Comparison of ENCODE assay signal across 8 cellular contexts in genomic region chr16:30399435-30400186, GRCh38. TPM values are rescaled to one million over a fixed set of nuclear protein-coding genes. Genes with fewer than 3 reads are reported as not detected.
DNase-seq lines count a peak whose midpoint lies in the region; ATAC-seq, FAIRE-seq and TF ChIP-seq lines count a peak whose summit lies in the region.

No MANE protein-coding gene starts in this region.

- WGBS in HepG2 (ENCODE audit: low lambda C conversion rate) = 58% methylated on average over 9 of the region's 12 CpGs
- WGBS in transverse colon (ENCODE audit: low coverage in 1 of 2), 2 donors = 16% methylated on average over 12 of the region's 12 CpGs; no CpG with 5 or more reads in 1 of the 2 donors

- no peak for TF ChIP-seq EP300 in HepG2 (IDR thresholded peaks at IDR 0.05; ENCODE audit: low read depth in 2 of 2, low read length in 2 of 2)
- no peak for TF ChIP-seq EP300 in HepG2 (CRISPR knock-in tag; IDR thresholded peaks at IDR 0.05; ENCODE audit: borderline replicate concordance)
- TF ChIP-seq EP300 in transverse colon (IDR thresholded peaks at IDR 0.05; ENCODE audit: low read depth) = no peak

- TF ChIP-seq CTCF in HepG2 (CRISPR knock-in tag; IDR thresholded peaks at IDR 0.05) (no peak), transverse colon (IDR thresholded peaks at IDR 0.05) (no peak)

- BruUV-seq in HepG2 (replicated peaks; lab: Mats Ljungman, UMichigan) = no TSS peak

- CTCF ChIA-PET in HepG2 (lab: Yijun Ruan, JAX; ENCODE audit: low intra/inter-chr PET ratio, low total read pairs) = no interaction called here

- peak overlapping the region; percentile 82 for H3K9ac ChIP-seq in HepG2 (ENCODE audit: insufficient read depth, low read depth, low read length)

- no peaks in the 10 kb centered on the region; the same call in 1 of the 2 replicates for H4K20me1 ChIP-seq in HepG2 (ENCODE audit: insufficient read depth, low read length)

- H3K27ac ChIP-seq in angular gyrus (ENCODE audit: low read depth, low read length) (peak overlapping the region; percentile 75), HepG2 (ENCODE audit: extremely low read length, insufficient read depth, low read length) (peak overlapping the region; percentile 87), transverse colon (peak overlapping the region; percentile 80 to 91 (median 86))

- H3K27me3 ChIP-seq in HepG2 (ENCODE audit: control insufficient read depth in 1 of 2, insufficient read depth in 2 of 2, low read length in 2 of 2) (no peaks in the 10 kb centered on the region), transverse colon (no peaks in the 10 kb centered on the region)

- H3K9me3 ChIP-seq in HepG2 (ENCODE audit: low read length) (no peaks in the 10 kb centered on the region), transverse colon (no peaks in the 10 kb centered on the region)

- H3K4me3 ChIP-seq in HepG2 (replicated peaks in 1 of 3; ENCODE audit: insufficient read depth in 1 of 3, low read depth in 2 of 3, low read length in 3 of 3) = peak overlapping the region; percentile 44 to 80 (median 74); a peak in 5 of 6 replicates
- H3K4me3 ChIP-seq in transverse colon = peak overlapping the region; percentile 39 to 92 (median 54)

- H2AFZ ChIP-seq in HepG2 (ENCODE audit: low read length) = no peak overlapping the region

- peak overlapping the region; percentile 84 for H3K4me3 Mint-ChIP-seq in activated T-cell treated with anti-CD3 and anti-CD28 coated beads, Interleukin-2, amount 50 U/mL, for 4 hours

- H3K36me3 ChIP-seq in HepG2 (replicated peaks in 1 of 2; ENCODE audit: control insufficient read depth in 1 of 2, insufficient read depth in 2 of 2, low read length in 2 of 2) (peaks cover 3 to 17% of the 10 kb centered on the region in 2 experiments; a peak in 4 of 5 replicates), transverse colon (peaks cover 0 to 6% (median 0%) of the 10 kb centered on the region in 4 donors)

- no peak for DNase-seq in activated T-cell treated with anti-CD3 and anti-CD28 coated beads, Interleukin-2, amount 50 U/mL, for 4 hours
- DNase-seq in activated T-cell treated with anti-CD3 and anti-CD28 coated beads for 4 hours (no peak), HepG2 (ENCODE audit: low spot score) (no peak), transverse colon (no peak), sciatic nerve (ENCODE audit: low spot score) (no peak)

- H3K36me3 Mint-ChIP-seq in activated T-cell treated with anti-CD3 and anti-CD28 coated beads, Interleukin-2, amount 50 U/mL, for 4 hours (ENCODE audit: insufficient read depth) = peaks cover 6% of the 10 kb centered on the region

- no peak for TF ChIP-seq RAD21 in HepG2 (CRISPR knock-in tag; IDR thresholded peaks at IDR 0.05)

- H3K4me1 ChIP-seq in HepG2 (ENCODE audit: insufficient read depth, low read length) = peaks cover 51% of the 10 kb centered on the region
- H3K4me1 ChIP-seq in transverse colon = peaks cover 22 to 43% (median 24%) of the 10 kb centered on the region in 4 donors

- no peak for TF ChIP-seq POLR2A in HepG2 (IDR thresholded peaks at IDR 0.05; ENCODE audit: insufficient read depth in 1 of 2, low read depth in 2 of 2, low read length in 2 of 2)
- TF ChIP-seq POLR2A in transverse colon (IDR thresholded peaks at IDR 0.05) = no peak

- H3K79me2 ChIP-seq in HepG2 (ENCODE audit: insufficient read depth, low read length) = peaks cover 17% of the 10 kb centered on the region

- intact Hi-C loops in HepG2 (cut with micrococcal nuclease; ENCODE audit: unreplicated experiment) (loop anchor here (1.0 kb wide), 1 partner anchor 10 kb away; no protein-coding TSS in a partner anchor), transverse colon (cut with DNase I; ENCODE audit: low total_unique reads) (loop anchor here (2.0 kb wide), 1 partner anchor 45 kb away; the partner anchor contains the start of gene CD2BP2), sciatic nerve (cut with DNase I) (loop anchor here (10.0 kb wide), 1 partner anchor 305 kb away; the partner anchor contains the start of genes TBX6 and YPEL3)

- POLR2A ChIA-PET in HepG2 (lab: Yijun Ruan, JAX) = interaction anchor here (1.4 to 2.9 kb wide), 2 partner anchors 8 to 10 kb away, joined by 3 to 16 read pairs; partner anchors contain the start of gene ZNF771

- H3K9me3 Mint-ChIP-seq in activated T-cell treated with anti-CD3 and anti-CD28 coated beads, Interleukin-2, amount 50 U/mL, for 4 hours = no peaks in the 10 kb centered on the region

- FAIRE-seq in HepG2 (lab: Jason Lieb, UNC) = no peak

- peak overlapping the region; percentile 84 for H3K4me2 ChIP-seq in HepG2 (ENCODE audit: low read depth, low read length)

- in situ Hi-C loops in HepG2 (cut with HindIII; ENCODE audit: extremely low pct_ligation_motif_present, low pct_unique_long_range_greater_than_20kb) (no loop called here), transverse colon (cut with MboI; ENCODE audit: low pct_ligation_motif_present in 1 of 4, low pct_unique_long_range_greater_than_20kb in 1 of 4, low sequenced_read_pairs in 3 of 4) (loop anchor here (25.0 kb wide), 2 partner anchors 287 to 312 kb away; partner anchors contain the start of genes GDPD3 (in 2 of the 4), MAPK3 (in 2 of the 4), PPP4C (in 2 of the 4) and TBX6 (in 2 of the 4))

- no peak for ATAC-seq in activated T-cell treated with anti-CD3 and anti-CD28 coated beads, Interleukin-2, amount 50 U/mL, for 4 hours
- ATAC-seq in HepG2 = no peak
- no peak for ATAC-seq in GM21423 (IDR thresholded peaks at IDR 0.05; ENCODE audit: unreplicated experiment)
- ATAC-seq in sciatic nerve = no peak
- no peak for ATAC-seq in HG03175 (IDR thresholded peaks at IDR 0.05; ENCODE audit: unreplicated experiment)

- no peaks in the 10 kb centered on the region for H3K27me3 Mint-ChIP-seq in activated T-cell treated with anti-CD3 and anti-CD28 coated beads, Interleukin-2, amount 50 U/mL, for 4 hours (ENCODE audit: low read depth)

- peaks cover 42% of the 10 kb centered on the region for H3K4me1 Mint-ChIP-seq in activated T-cell treated with anti-CD3 and anti-CD28 coated beads, Interleukin-2, amount 50 U/mL, for 4 hours (ENCODE audit: low read depth)

RNA-seq across cellular contexts. Expression of gene ZNF48, which starts 4.4 kb away (rescaled TPM):
- 10 to 100 TPM; 18.0 to 19.2 (median 18.1) TPM for total RNA-seq in activated T-cell treated with anti-CD3 and anti-CD28 coated beads, Interleukin-2, amount 50 U/mL, for 4 hours
- total RNA-seq in HepG2 (2016; rRNA removed; fragmentation: Illumina TruSeq; extraction: Trizol) (10.9 and 12.3 TPM in 2 replicates), transverse colon (10 to 100 TPM in 1 of 4 donors, 1 to 10 TPM in 2, not detected in 1; 5.8 to 10.5 (median 7.0) TPM), sciatic nerve (6.7 TPM)
- 2.3 and 2.9 TPM in 2 replicates for total RNA-seq in HepG2 (2016; cell fraction: cytosol; rRNA removed; fragmentation: Illumina TruSeq; extraction: Trizol; ENCODE audit: low read depth)
- total RNA-seq in HepG2 (2016; cell fraction: insoluble cytoplasmic fraction; rRNA removed; fragmentation: Illumina TruSeq; extraction: Trizol) = 10.9 and 12.6 TPM in 2 replicates
- total RNA-seq in HepG2 (2016; cell fraction: membrane; rRNA removed; fragmentation: Illumina TruSeq; extraction: Trizol) = 8.8 and 8.9 TPM in 2 replicates
- 5.4 and 7.9 TPM in 2 replicates for total RNA-seq in HepG2 (2016; cell fraction: nucleus; rRNA removed; fragmentation: Illumina TruSeq; extraction: Trizol)
- 9.9 and 11.7 TPM in 2 replicates for polyA plus RNA-seq in HepG2 (2011; rRNA removed)
- polyA plus RNA-seq in HepG2 (2011; cell fraction: cytosol; rRNA removed) = 7.8 and 10.1 TPM in 2 replicates
- 9.4 and 11.4 TPM in 2 replicates for polyA plus RNA-seq in HepG2 (2011; cell fraction: nucleus; rRNA removed)
- polyA plus RNA-seq in HepG2 (2012) = 7.7 and 10.5 TPM in 2 replicates
- polyA plus RNA-seq in HepG2 (2016; cell fraction: cytosol; fragmentation: Illumina TruSeq; extraction: Trizol; ENCODE audit: low read depth) = 2.1 and 2.6 TPM in 2 replicates
- 11.0 and 11.9 TPM in 2 replicates for polyA plus RNA-seq in HepG2 (2016; cell fraction: insoluble cytoplasmic fraction; fragmentation: Illumina TruSeq; extraction: Trizol; ENCODE audit: low read depth)
- 5.4 and 6.0 TPM in 2 replicates for polyA plus RNA-seq in HepG2 (2016; cell fraction: membrane; fragmentation: Illumina TruSeq; extraction: Trizol; ENCODE audit: low read depth)
- polyA plus RNA-seq in HepG2 (2016; cell fraction: nucleus; fragmentation: Illumina TruSeq; extraction: Trizol; ENCODE audit: insufficient read depth, low read depth) = 11.3 and 12.2 TPM in 2 replicates
- polyA minus RNA-seq in HepG2 (2011; rRNA and poly(A)+ RNA removed; ENCODE audit: low replicate concordance) = 7.6 and 12.0 TPM in 2 replicates
- 4.8 and 5.3 TPM in 2 replicates for polyA minus RNA-seq in HepG2 (2011; cell fraction: cytosol; rRNA and poly(A)+ RNA removed)
- polyA minus RNA-seq in HepG2 (2011; cell fraction: nucleus; rRNA and poly(A)+ RNA removed) = 4.1 and 5.0 TPM in 2 replicates

RNA-seq across cellular contexts. Expression of gene ZNF771, which starts 7.8 kb away (rescaled TPM):
- total RNA-seq in activated T-cell treated with anti-CD3 and anti-CD28 coated beads, Interleukin-2, amount 50 U/mL, for 4 hours = 1 to 10 TPM; 7.1 to 9.8 (median 9.4) TPM
- total RNA-seq in HepG2 (2016; rRNA removed; fragmentation: Illumina TruSeq; extraction: Trizol) (10.9 and 11.8 TPM in 2 replicates), transverse colon (10 to 100 TPM in 3 of 4 donors, 1 to 10 TPM in 1; 7.4 to 28.1 (median 15.1) TPM), sciatic nerve (7.5 TPM)
- 8.8 and 9.7 TPM in 2 replicates for total RNA-seq in HepG2 (2016; cell fraction: cytosol; rRNA removed; fragmentation: Illumina TruSeq; extraction: Trizol; ENCODE audit: low read depth)
- 9.0 and 10.5 TPM in 2 replicates for total RNA-seq in HepG2 (2016; cell fraction: insoluble cytoplasmic fraction; rRNA removed; fragmentation: Illumina TruSeq; extraction: Trizol)
- 14.5 and 14.9 TPM in 2 replicates for total RNA-seq in HepG2 (2016; cell fraction: membrane; rRNA removed; fragmentation: Illumina TruSeq; extraction: Trizol)
- total RNA-seq in HepG2 (2016; cell fraction: nucleus; rRNA removed; fragmentation: Illumina TruSeq; extraction: Trizol) = 5.7 and 6.4 TPM in 2 replicates
- 5.0 and 5.4 TPM in 2 replicates for polyA plus RNA-seq in HepG2 (2011; rRNA removed)
- polyA plus RNA-seq in HepG2 (2011; cell fraction: cytosol; rRNA removed) = 6.7 and 15.5 TPM in 2 replicates
- 11.2 and 15.1 TPM in 2 replicates for polyA plus RNA-seq in HepG2 (2011; cell fraction: nucleus; rRNA removed)
- 2.3 and 2.7 TPM in 2 replicates for polyA plus RNA-seq in HepG2 (2012)
- polyA plus RNA-seq in HepG2 (2016; cell fraction: cytosol; fragmentation: Illumina TruSeq; extraction: Trizol; ENCODE audit: low read depth) = 8.8 and 9.4 TPM in 2 replicates
- polyA plus RNA-seq in HepG2 (2016; cell fraction: insoluble cytoplasmic fraction; fragmentation: Illumina TruSeq; extraction: Trizol; ENCODE audit: low read depth) = 8.3 and 10.8 TPM in 2 replicates
- polyA plus RNA-seq in HepG2 (2016; cell fraction: membrane; fragmentation: Illumina TruSeq; extraction: Trizol; ENCODE audit: low read depth) = 10.9 and 11.1 TPM in 2 replicates
- 9.1 and 10.0 TPM in 2 replicates for polyA plus RNA-seq in HepG2 (2016; cell fraction: nucleus; fragmentation: Illumina TruSeq; extraction: Trizol; ENCODE audit: insufficient read depth, low read depth)
- 4.1 and 9.1 TPM in 2 replicates for polyA minus RNA-seq in HepG2 (2011; rRNA and poly(A)+ RNA removed; ENCODE audit: low replicate concordance)
- polyA minus RNA-seq in HepG2 (2011; cell fraction: cytosol; rRNA and poly(A)+ RNA removed) = 4.6 and 5.6 TPM in 2 replicates
- polyA minus RNA-seq in HepG2 (2011; cell fraction: nucleus; rRNA and poly(A)+ RNA removed) = 5.3 and 5.4 TPM in 2 replicates

RNA-seq across cellular contexts. Expression of gene SEPTIN1, which starts 17.2 kb away (rescaled TPM):
- total RNA-seq in activated T-cell treated with anti-CD3 and anti-CD28 coated beads, Interleukin-2, amount 50 U/mL, for 4 hours = 100 to 1,000 TPM; 133 to 164 (median 152) TPM
- 0.18 and 0.27 TPM in 2 replicates for total RNA-seq in HepG2 (2016; rRNA removed; fragmentation: Illumina TruSeq; extraction: Trizol)
- total RNA-seq in HepG2 (2016; cell fraction: cytosol; rRNA removed; fragmentation: Illumina TruSeq; extraction: Trizol; ENCODE audit: low read depth) = 0.18 and 0.51 TPM in 2 replicates
- total RNA-seq in HepG2 (2016; cell fraction: insoluble cytoplasmic fraction; rRNA removed; fragmentation: Illumina TruSeq; extraction: Trizol) = 0.17 and 0.18 TPM in 2 replicates
- total RNA-seq in HepG2 (2016; cell fraction: membrane; rRNA removed; fragmentation: Illumina TruSeq; extraction: Trizol) = 0.28 and 0.68 TPM in 2 replicates
- not detected in 2 replicates for total RNA-seq in HepG2 (2016; cell fraction: nucleus; rRNA removed; fragmentation: Illumina TruSeq; extraction: Trizol)
- polyA plus RNA-seq in HepG2 (2011; rRNA removed) = 0.67 and 0.94 TPM in 2 replicates
- 0.56 and 0.76 TPM in 2 replicates for polyA plus RNA-seq in HepG2 (2011; cell fraction: cytosol; rRNA removed)
- polyA plus RNA-seq in HepG2 (2011; cell fraction: nucleus; rRNA removed) = 1.0 and 1.3 TPM in 2 replicates
- polyA plus RNA-seq in HepG2 (2012) = 1.1 and 1.7 TPM in 2 replicates
- polyA plus RNA-seq in HepG2 (2016; cell fraction: cytosol; fragmentation: Illumina TruSeq; extraction: Trizol; ENCODE audit: low read depth) = 4.2 and 4.6 TPM in 2 replicates
- 0.76 and 0.85 TPM in 2 replicates for polyA plus RNA-seq in HepG2 (2016; cell fraction: insoluble cytoplasmic fraction; fragmentation: Illumina TruSeq; extraction: Trizol; ENCODE audit: low read depth)
- 3.3 and 3.8 TPM in 2 replicates for polyA plus RNA-seq in HepG2 (2016; cell fraction: membrane; fragmentation: Illumina TruSeq; extraction: Trizol; ENCODE audit: low read depth)
- 0.65 and 1.1 TPM in 2 replicates for polyA plus RNA-seq in HepG2 (2016; cell fraction: nucleus; fragmentation: Illumina TruSeq; extraction: Trizol; ENCODE audit: insufficient read depth, low read depth)
- 0.24 TPM in 1 of 2 replicates, not detected in the other for polyA minus RNA-seq in HepG2 (2011; rRNA and poly(A)+ RNA removed; ENCODE audit: low replicate concordance)
- polyA minus RNA-seq in HepG2 (2011; cell fraction: cytosol; rRNA and poly(A)+ RNA removed) = not detected in 2 replicates
- 0.13 TPM in 1 of 2 replicates, not detected in the other for polyA minus RNA-seq in HepG2 (2011; cell fraction: nucleus; rRNA and poly(A)+ RNA removed)
- 1 to 10 TPM; 2.8 to 9.8 (median 4.8) TPM for total RNA-seq in transverse colon
- total RNA-seq in sciatic nerve = 7.2 TPM

RNA-seq across cellular contexts. Expression of gene MYL11, which starts 25.0 kb away (rescaled TPM):
- under 1 TPM in 1 of 3 donors, not detected in 2; 0.76 TPM for total RNA-seq in activated T-cell treated with anti-CD3 and anti-CD28 coated beads, Interleukin-2, amount 50 U/mL, for 4 hours
- total RNA-seq in HepG2 (2016; rRNA removed; fragmentation: Illumina TruSeq; extraction: Trizol) = not detected in 2 replicates
- total RNA-seq in HepG2 (2016; cell fraction: cytosol; rRNA removed; fragmentation: Illumina TruSeq; extraction: Trizol; ENCODE audit: low read depth) = not detected in 2 replicates
- total RNA-seq in HepG2 (2016; cell fraction: insoluble cytoplasmic fraction; rRNA removed; fragmentation: Illumina TruSeq; extraction: Trizol) = not detected in 2 replicates
- 0.62 TPM in 1 of 2 replicates, not detected in the other for total RNA-seq in HepG2 (2016; cell fraction: membrane; rRNA removed; fragmentation: Illumina TruSeq; extraction: Trizol)
- total RNA-seq in HepG2 (2016; cell fraction: nucleus; rRNA removed; fragmentation: Illumina TruSeq; extraction: Trizol) = not detected in 2 replicates
- not detected in 2 replicates for polyA plus RNA-seq in HepG2 (2011; rRNA removed)
- polyA plus RNA-seq in HepG2 (2011; cell fraction: cytosol; rRNA removed) = not detected in 2 replicates
- polyA plus RNA-seq in HepG2 (2011; cell fraction: nucleus; rRNA removed) = not detected in 2 replicates
- polyA plus RNA-seq in HepG2 (2012) = not detected in 2 replicates
- 0.72 and 1.3 TPM in 2 replicates for polyA plus RNA-seq in HepG2 (2016; cell fraction: cytosol; fragmentation: Illumina TruSeq; extraction: Trizol; ENCODE audit: low read depth)
- not detected in 2 replicates for polyA plus RNA-seq in HepG2 (2016; cell fraction: insoluble cytoplasmic fraction; fragmentation: Illumina TruSeq; extraction: Trizol; ENCODE audit: low read depth)
- 0.87 TPM in 1 of 2 replicates, not detected in the other for polyA plus RNA-seq in HepG2 (2016; cell fraction: membrane; fragmentation: Illumina TruSeq; extraction: Trizol; ENCODE audit: low read depth)
- polyA plus RNA-seq in HepG2 (2016; cell fraction: nucleus; fragmentation: Illumina TruSeq; extraction: Trizol; ENCODE audit: insufficient read depth, low read depth) = not detected in 2 replicates
- not detected in 2 replicates for polyA minus RNA-seq in HepG2 (2011; rRNA and poly(A)+ RNA removed; ENCODE audit: low replicate concordance)
- not detected in 2 replicates for polyA minus RNA-seq in HepG2 (2011; cell fraction: cytosol; rRNA and poly(A)+ RNA removed)
- polyA minus RNA-seq in HepG2 (2011; cell fraction: nucleus; rRNA and poly(A)+ RNA removed) = not detected in 2 replicates
- 1 to 10 TPM in 1 of 4 donors, not detected in 3; 6.3 TPM for total RNA-seq in transverse colon
- total RNA-seq in sciatic nerve = not detected

RNA-seq across cellular contexts. Expression of gene TBC1D10B, which starts 29.3 kb away (rescaled TPM):
- 10 to 100 TPM; 48.2 to 52.5 (median 49.6) TPM for total RNA-seq in activated T-cell treated with anti-CD3 and anti-CD28 coated beads, Interleukin-2, amount 50 U/mL, for 4 hours
- total RNA-seq in HepG2 (2016; rRNA removed; fragmentation: Illumina TruSeq; extraction: Trizol) (20.8 and 24.8 TPM in 2 replicates), transverse colon (10 to 100 TPM; 32.5 to 62.9 (median 40.3) TPM), sciatic nerve (39.6 TPM)
- 8.6 and 8.9 TPM in 2 replicates for total RNA-seq in HepG2 (2016; cell fraction: cytosol; rRNA removed; fragmentation: Illumina TruSeq; extraction: Trizol; ENCODE audit: low read depth)
- 16.6 and 24.3 TPM in 2 replicates for total RNA-seq in HepG2 (2016; cell fraction: insoluble cytoplasmic fraction; rRNA removed; fragmentation: Illumina TruSeq; extraction: Trizol)
- total RNA-seq in HepG2 (2016; cell fraction: membrane; rRNA removed; fragmentation: Illumina TruSeq; extraction: Trizol) = 26.7 and 28.1 TPM in 2 replicates
- 15.5 and 19.2 TPM in 2 replicates for total RNA-seq in HepG2 (2016; cell fraction: nucleus; rRNA removed; fragmentation: Illumina TruSeq; extraction: Trizol)
- polyA plus RNA-seq in HepG2 (2011; rRNA removed) = 15.7 and 16.4 TPM in 2 replicates
- polyA plus RNA-seq in HepG2 (2011; cell fraction: cytosol; rRNA removed) = 18.9 and 22.7 TPM in 2 replicates
- 33.2 and 34.9 TPM in 2 replicates for polyA plus RNA-seq in HepG2 (2011; cell fraction: nucleus; rRNA removed)
- polyA plus RNA-seq in HepG2 (2012) = 25.6 and 28.2 TPM in 2 replicates
- 8.5 and 9.1 TPM in 2 replicates for polyA plus RNA-seq in HepG2 (2016; cell fraction: cytosol; fragmentation: Illumina TruSeq; extraction: Trizol; ENCODE audit: low read depth)
- 22.6 and 31.2 TPM in 2 replicates for polyA plus RNA-seq in HepG2 (2016; cell fraction: insoluble cytoplasmic fraction; fragmentation: Illumina TruSeq; extraction: Trizol; ENCODE audit: low read depth)
- 21.4 and 25.0 TPM in 2 replicates for polyA plus RNA-seq in HepG2 (2016; cell fraction: membrane; fragmentation: Illumina TruSeq; extraction: Trizol; ENCODE audit: low read depth)
- 36.3 and 37.8 TPM in 2 replicates for polyA plus RNA-seq in HepG2 (2016; cell fraction: nucleus; fragmentation: Illumina TruSeq; extraction: Trizol; ENCODE audit: insufficient read depth, low read depth)
- 31.9 and 51.8 TPM in 2 replicates for polyA minus RNA-seq in HepG2 (2011; rRNA and poly(A)+ RNA removed; ENCODE audit: low replicate concordance)
- polyA minus RNA-seq in HepG2 (2011; cell fraction: cytosol; rRNA and poly(A)+ RNA removed) = 20.0 and 23.4 TPM in 2 replicates
- polyA minus RNA-seq in HepG2 (2011; cell fraction: nucleus; rRNA and poly(A)+ RNA removed) = 15.0 and 15.1 TPM in 2 replicates

Comparison
In these comparisons a context has a peak if more than half of its experiments do, and no peak if none do; other contexts are left out.
1. RNA of gene SEPTIN1, which starts 17.2 kb away (total RNA-seq): 133 to 164 TPM in activated T-cell treated with anti-CD3 and anti-CD28 coated beads, Interleukin-2, amount 50 U/mL, for 4 hours; 7.2 TPM in sciatic nerve (single experiment), 2.8 to 9.8 TPM in transverse colon and 0.17 to 0.68 TPM in HepG2; every median in the first group is over 10 times any median in the second.
2. Peak in every context shown above with its lines, with median percentiles within 50 percentile points of each other: H3K27ac ChIP-seq.